ENCODE assay signal across 19 cellular contexts in genomic region chr6:23494367-23494766, GRCh38.
A peak's percentile ranks its signal among the peaks of the same experiment; 100 is the strongest.
DNase-seq lines count a peak whose midpoint lies in the region; ATAC-seq, FAIRE-seq and TF ChIP-seq lines count a peak whose summit lies in the region.
"Had no signal": no experiment of that assay in that cellular context is flagged by ENCODE, and none has a peak within 500 bp of the region (broad histone marks: within the 10 kb centered on the region; RNA-seq: fewer than 3 reads in every experiment).

No MANE protein-coding gene starts in this region.

- no peak for DNase-seq in D721Med (ENCODE audit: insufficient read length, low spot score)
- DNase-seq in NCI-H1436 (lab: John Stamatoyannopoulos, UW) = peak; percentile 20
- peak; percentile 38 for DNase-seq in NCI-H69 (lab: John Stamatoyannopoulos, UW)
- no peak for DNase-seq in anterior cingulate cortex (lab: John Stamatoyannopoulos, UW)
- DNase-seq: 8988T; ACHN; BE2C; C1 segment of cervical spinal cord; CD4-positive, alpha-beta memory T cell; CD4-positive, CD25-positive, alpha-beta regulatory T cell; CD8-positive, alpha-beta memory T cell; COR-L47; DMS79 treated with DMSO at 0.1 percent for 48 hours; GF-D8 had no signal

- FAIRE-seq in D721Med (lab: Jason Lieb, UNC) = peak; percentile 29
- FAIRE-seq: A204.1, G401.6, GM12891 had no signal

- no peak for TF ChIP-seq CTCF in D721Med (IDR thresholded peaks at IDR 0.05; ENCODE audit: insufficient read depth, missing control alignments)

- no peak for ATAC-seq in esophagus mucosa
- ATAC-seq in GM19455 (IDR thresholded peaks at IDR 0.05; ENCODE audit: unreplicated experiment) = no peak

Comparison
In these comparisons a context has a peak if more than half of its experiments do, and no peak if none do; other contexts are left out.
1. DNase-seq: peak in NCI-H1436 (single experiment) and NCI-H69 (single experiment); none in D721Med (single experiment) and anterior cingulate cortex (0 of 58).